ENCODE assay signal across 30 cellular contexts in genomic region chr2:209719034-209719433, GRCh38.
A peak's percentile ranks its signal among the peaks of the same experiment; 100 is the strongest.
DNase-seq lines count a peak whose midpoint lies in the region; ATAC-seq, FAIRE-seq and TF ChIP-seq lines count a peak whose summit lies in the region.
"Had no signal": no experiment of that assay in that cellular context is flagged by ENCODE, and none has a peak within 500 bp of the region (broad histone marks: within the 10 kb centered on the region; RNA-seq: fewer than 3 reads in every experiment).

No MANE protein-coding gene starts in this region.

- H3K4me1 ChIP-seq in RWPE2 (ENCODE audit: insufficient read depth, poor library complexity, severe bottlenecking) = peaks cover 28% of the 10 kb centered on the region
- H3K4me1 ChIP-seq: SJSA1 had no signal

- no peaks in the 10 kb centered on the region for H3K27me3 ChIP-seq in RWPE2 (ENCODE audit: insufficient read depth, poor library complexity, severe bottlenecking)
- H3K27me3 ChIP-seq: SJSA1 had no signal

- FAIRE-seq in islet of Langerhans (lab: Jason Lieb, UNC) (peak; percentile 36), GM19239 (lab: Jason Lieb, UNC) (no peak)
- FAIRE-seq: GM12891 had no signal

- no peak for TF ChIP-seq CTCF in RWPE2 (IDR thresholded peaks at IDR 0.05; ENCODE audit: poor library complexity, severe bottlenecking)

- H3K27ac Mint-ChIP-seq in stimulated activated naive CD8-positive, alpha-beta T cell treated with anti-CD3 and anti-CD28 coated beads, Interleukin-15, amount 100 ng/mL, for 72 hours = no peak overlapping the region
- H3K27ac Mint-ChIP-seq: B cell; CD8-positive, alpha-beta memory T cell; H9 had no signal

- peak overlapping the region; percentile 61 for H3K27ac ChIP-seq in RWPE2 (ENCODE audit: poor library complexity, severe bottlenecking)
- H3K27ac ChIP-seq: 22Rv1, C4-2B, SJSA1 had no signal

- no peaks in the 10 kb centered on the region for H3K27me3 Mint-ChIP-seq in stimulated activated naive CD8-positive, alpha-beta T cell treated with anti-CD3 and anti-CD28 coated beads, Interleukin-15, amount 100 ng/mL, for 72 hours
- H3K27me3 Mint-ChIP-seq: B cell; CD8-positive, alpha-beta memory T cell had no signal

- H3K36me3 ChIP-seq in RWPE2 (ENCODE audit: low read depth) = no peaks in the 10 kb centered on the region
- H3K36me3 ChIP-seq: SJSA1 had no signal

- no peaks in the 10 kb centered on the region for H3K9me3 ChIP-seq in RWPE2 (ENCODE audit: severe bottlenecking)
- H3K9me3 ChIP-seq: SJSA1 had no signal

- no peaks in the 10 kb centered on the region for H3K4me1 Mint-ChIP-seq in stimulated activated naive CD8-positive, alpha-beta T cell treated with anti-CD3 and anti-CD28 coated beads, Interleukin-15, amount 100 ng/mL, for 72 hours
- H3K4me1 Mint-ChIP-seq: B cell; CD8-positive, alpha-beta memory T cell had no signal

- no peak overlapping the region for H3K4me3 ChIP-seq in RWPE2 (ENCODE audit: severe bottlenecking)
- H3K4me3 ChIP-seq: SJSA1 had no signal

- DNase-seq in NCI-H1436 (lab: John Stamatoyannopoulos, UW) = peak; percentile 0
- no peak for DNase-seq in NCI-H1436 treated with DMSO at 0.1 percent for 48 hours (lab: John Stamatoyannopoulos, UW)
- no peak for DNase-seq in RWPE2 (ENCODE audit: low spot score)
- DNase-seq in NCI-H69 (lab: John Stamatoyannopoulos, UW) = no peak
- no peak for DNase-seq in stimulated activated naive CD8-positive, alpha-beta T cell treated with anti-CD3 and anti-CD28 coated beads, Interleukin-15, amount 100 ng/mL, for 72 hours
- no peak for DNase-seq in activated naive CD4-positive, alpha-beta T cell (lab: John Stamatoyannopoulos, UW)
- DNase-seq in GM19239 (ENCODE audit: insufficient read length, low spot score) = no peak
- DNase-seq: CD8-positive, alpha-beta memory T cell; DMS 273 treated with DMSO at 0.1 percent for 48 hours; DMS79; GF-D8; H9; IMR-90; KG1; NCI-H1092 treated with DMSO at 0.1 percent for 48 hours; NCI-H146; NCI-H1930; NCI-H2107; NCI-H446; NCI-H524 treated with DMSO at 0.1 percent for 48 hours; NCI-H82; NK-92 treated with Interleukin-12 subunit alpha and Interleukin-12 subunit beta, amount 100 ng/mL, for 24 hours; PC-3; Right ventricle myocardium superior had no signal

- H3K4me3 Mint-ChIP-seq in stimulated activated naive CD8-positive, alpha-beta T cell treated with anti-CD3 and anti-CD28 coated beads, Interleukin-15, amount 100 ng/mL, for 72 hours = no peak overlapping the region
- H3K4me3 Mint-ChIP-seq: B cell; CD8-positive, alpha-beta memory T cell; H9 had no signal

- H3K9me3 Mint-ChIP-seq in stimulated activated naive CD8-positive, alpha-beta T cell treated with anti-CD3 and anti-CD28 coated beads, Interleukin-15, amount 100 ng/mL, for 72 hours = peaks cover 0 to 7% of the 10 kb centered on the region in 2 donors
- H3K9me3 Mint-ChIP-seq: H9 had no signal

- ATAC-seq in RWPE2 (ENCODE audit: low read depth) = peak; percentile 98
- ATAC-seq in stimulated activated naive CD8-positive, alpha-beta T cell treated with anti-CD3 and anti-CD28 coated beads, Interleukin-15, amount 100 ng/mL, for 72 hours = no peak
- ATAC-seq: PC-3 had no signal
